ENCODE assay signal across 1 cellular context in genomic region chr3:185789891-185790830, GRCh38.
TF ChIP-seq lines count a peak whose summit lies in the region.

No MANE protein-coding gene starts in this region.

TF ChIP-seq in H1, 55 proteins besides CTCF, POLR2A, EP300 and RAD21:
- TF ChIP-seq BACH1 (IDR thresholded peaks at IDR 0.05; ENCODE audit: low read length) (no peak), SP1 (IDR thresholded peaks at IDR 0.05; ENCODE audit: low read depth, low read length) (0 out of 2 replicates have a peak, but pooled peaks have one; percentile 5), CHD7 (IDR thresholded peaks at IDR 0.05; ENCODE audit: insufficient replicate concordance, low read length) (peak; percentile 10)
